ENCODE assay signal across 23 cellular contexts in the genomic region with DNA sequence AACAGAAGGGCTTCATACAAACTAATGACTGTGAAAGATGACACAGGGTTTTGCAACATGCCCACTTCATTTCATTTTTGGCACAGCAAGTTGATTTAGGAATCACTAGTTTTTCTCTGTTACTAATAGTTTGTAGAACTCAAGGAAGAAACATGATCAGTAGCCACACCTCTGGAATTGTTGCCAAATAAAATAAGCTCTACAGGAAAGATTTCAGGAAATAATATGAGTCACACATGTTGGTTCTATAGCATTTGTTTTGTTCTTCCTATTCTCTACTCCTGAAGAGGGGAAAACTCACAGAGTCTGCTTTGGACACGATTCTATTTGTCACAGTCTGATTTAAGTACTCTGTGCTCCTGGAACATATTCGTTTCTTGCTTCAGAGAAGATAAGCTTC.
A peak's percentile ranks its signal among the peaks of the same experiment; 100 is the strongest.
DNase-seq lines count a peak whose midpoint lies in the region; ATAC-seq, FAIRE-seq and TF ChIP-seq lines count a peak whose summit lies in the region.
"Had no signal": no experiment of that assay in that cellular context is flagged by ENCODE, and none has a peak within 500 bp of the region (broad histone marks: within the 10 kb centered on the region; RNA-seq: fewer than 3 reads in every experiment).

No MANE protein-coding gene starts in this region.

- H3K36me3 ChIP-seq in fibroblast of lung (ENCODE audit: control insufficient read depth, insufficient read depth, low read length) (no peaks in the 10 kb centered on the region), pancreas (no peaks in the 10 kb centered on the region)
- H3K36me3 ChIP-seq: thoracic aorta had no signal

- H3K4me1 Mint-ChIP-seq in osteocyte (ENCODE audit: unreplicated experiment), result peaks cover 21% of the 10 kb centered on the region
- H3K4me1 Mint-ChIP-seq: activated naive CD4-positive, alpha-beta T cell treated with anti-CD3 and anti-CD28 coated beads, Interleukin-2, amount 50 U/mL, for 24 hours; GM23338 had no signal

- H3K79me2 ChIP-seq in fibroblast of lung (ENCODE audit: control insufficient read depth, insufficient read depth, low read length), result no peaks in the 10 kb centered on the region

- TF ChIP-seq CTCF in fibroblast of lung (conservative IDR thresholded peaks at IDR 0.05 in 1 of 2, IDR thresholded peaks at IDR 0.05 in 1 of 2; ENCODE audit: low read depth in 1 of 2, low read length in 2 of 2) (no peak), osteocyte (IDR thresholded peaks at IDR 0.05) (no peak), coronary artery (IDR thresholded peaks at IDR 0.05) (no peak), pancreas (IDR thresholded peaks at IDR 0.05) (no peak)

- H3K9me3 Mint-ChIP-seq in osteocyte (ENCODE audit: unreplicated experiment), result peaks cover 21% of the 10 kb centered on the region
- H3K9me3 Mint-ChIP-seq: activated naive CD4-positive, alpha-beta T cell treated with anti-CD3 and anti-CD28 coated beads, Interleukin-2, amount 50 U/mL, for 24 hours had no signal

- peaks cover 9% of the 10 kb centered on the region for H3K36me3 Mint-ChIP-seq in osteocyte (ENCODE audit: unreplicated experiment)
- H3K36me3 Mint-ChIP-seq: activated naive CD4-positive, alpha-beta T cell treated with anti-CD3 and anti-CD28 coated beads, Interleukin-2, amount 50 U/mL, for 24 hours had no signal

- no peak overlapping the region for H3K9ac ChIP-seq in fibroblast of lung (ENCODE audit: insufficient read depth, low read length)

- H3K4me3 ChIP-seq in fibroblast of lung (replicated peaks in 1 of 4; ENCODE audit: control extremely low read depth in 1 of 4, insufficient read depth in 1 of 4, low read depth in 3 of 4, low read length in 4 of 4), result no peak overlapping the region
- H3K4me3 ChIP-seq in coronary artery, result no peak overlapping the region
- no peak overlapping the region for H3K4me3 ChIP-seq in pancreas
- H3K4me3 ChIP-seq: GM23338, mucosa of descending colon, skin epidermis, thoracic aorta had no signal

- H3K27me3 ChIP-seq in fibroblast of lung (ENCODE audit: control insufficient read depth, insufficient read depth, low read length) (no peaks in the 10 kb centered on the region), pancreas (no peaks in the 10 kb centered on the region)

- 37 to 46% methylated on average over 2 of the region's 2 CpGs for WGBS in pancreas, 2 donors

- H3K4me2 ChIP-seq in fibroblast of lung (ENCODE audit: extremely low read depth, insufficient read depth, low read length), result no peak overlapping the region
- H3K4me2 ChIP-seq: GM23338 had no signal

- intact Hi-C loops in pancreas (cut with DNase I), result no loop called here

- H3K9me3 ChIP-seq in fibroblast of lung (ENCODE audit: control insufficient read depth, insufficient read depth, low read depth, low read length), result no peaks in the 10 kb centered on the region
- H3K9me3 ChIP-seq in pancreas, result no peaks in the 10 kb centered on the region
- H3K9me3 ChIP-seq: mucosa of descending colon, thoracic aorta had no signal

- no peak for FAIRE-seq in pancreas (lab: Jason Lieb, UNC)
- FAIRE-seq: GM12891 had no signal

- ATAC-seq in pancreas (no peak), GM18907 (IDR thresholded peaks at IDR 0.05; ENCODE audit: unreplicated experiment) (no peak)
- ATAC-seq: GM23338, mucosa of descending colon had no signal

- no peak overlapping the region for H3K4me3 Mint-ChIP-seq in osteocyte (ENCODE audit: unreplicated experiment)
- H3K4me3 Mint-ChIP-seq: activated naive CD4-positive, alpha-beta T cell treated with anti-CD3 and anti-CD28 coated beads, Interleukin-2, amount 50 U/mL, for 24 hours; GM23338 had no signal

- H3K27ac ChIP-seq in fibroblast of lung (ENCODE audit: insufficient read depth, low read length) (no peak overlapping the region), coronary artery (no peak overlapping the region), pancreas (no peak overlapping the region)
- H3K27ac ChIP-seq: skin epidermis, thoracic aorta had no signal

- H3K27me3 Mint-ChIP-seq in osteocyte (ENCODE audit: unreplicated experiment), result no peaks in the 10 kb centered on the region
- H3K27me3 Mint-ChIP-seq: activated naive CD4-positive, alpha-beta T cell treated with anti-CD3 and anti-CD28 coated beads, Interleukin-2, amount 50 U/mL, for 24 hours had no signal

- no peak overlapping the region for H2AFZ ChIP-seq in fibroblast of lung (ENCODE audit: low read length)
- H2AFZ ChIP-seq: GM23338 had no signal

- H3K4me1 ChIP-seq in fibroblast of lung (ENCODE audit: control insufficient read depth, extremely low read depth, insufficient read depth, low read length) (no peaks in the 10 kb centered on the region), pancreas (no peaks in the 10 kb centered on the region)

- no peaks in the 10 kb centered on the region for H4K20me1 ChIP-seq in fibroblast of lung (ENCODE audit: control insufficient read depth, extremely low read depth, insufficient read depth, low read length)

- H3K27ac Mint-ChIP-seq in osteocyte (ENCODE audit: unreplicated experiment), result peak overlapping the region; percentile 33
- H3K27ac Mint-ChIP-seq: activated naive CD4-positive, alpha-beta T cell treated with anti-CD3 and anti-CD28 coated beads, Interleukin-2, amount 50 U/mL, for 24 hours; GM23338 had no signal

- peak; percentile 86 for DNase-seq in HT1080 (ENCODE audit: low read depth)
- DNase-seq in amniotic epithelial cell (ENCODE audit: low read depth), result peak; percentile 16
- peak; percentile 13 to 52 for DNase-seq in fibroblast of lung (ENCODE audit: low read depth in 2 of 2)
- DNase-seq in osteocyte (ENCODE audit: extremely low spot score, unreplicated experiment), result no peak
- no peak for DNase-seq in NOMO-1 treated with dmso at 0.1 percent for 144 hours (lab: John Stamatoyannopoulos, UW; ENCODE audit: unreplicated experiment)
- DNase-seq in coronary artery (ENCODE audit: low spot score), result no peak
- DNase-seq in pancreas, result no peak
- DNase-seq: activated CD4-positive, alpha-beta T cell treated with anti-CD3 and anti-CD28 coated beads for 4 hours; AML-193; cerebellar nuclear complex; GDM1; Karpas-422; mucosa of descending colon; NCI-H146; NCI-H345; occipital lobe; stimulated activated CD4-positive, alpha-beta T cell treated with anti-CD3 and anti-CD28 coated beads, Interleukin-4, amount 100 ng/mL, for 4 hours had no signal

Comparison
In these comparisons a context has a peak if more than half of its experiments do, and no peak if none do; other contexts are left out.
1. DNase-seq: peak in HT1080 (single experiment), amniotic epithelial cell (single experiment) and fibroblast of lung (2 of 2); none in osteocyte (single experiment), NOMO-1 treated with dmso at 0.1 percent for 144 hours (single experiment), coronary artery (single experiment) and pancreas (0 of 6).